In genomic region chr1:41109316-41110263, GRCh38 we compare ENCODE assay signal across 1 cellular context.
TF ChIP-seq lines count a peak whose summit lies in the region.

No MANE protein-coding gene starts in this region.

TF ChIP-seq in K562, 482 proteins besides CTCF, POLR2A, EP300 and RAD21 (continued from another document):
- no peak for TF ChIP-seq ZFP30 (CRISPR knock-in tag; IDR thresholded peaks at IDR 0.05; ENCODE audit: borderline replicate concordance)
- no peak for TF ChIP-seq CBX2 (IDR thresholded peaks at IDR 0.05; ENCODE audit: insufficient read depth, low read length, poor library complexity, severe bottlenecking)
- no peak for TF ChIP-seq PRPF4 (IDR thresholded peaks at IDR 0.05; ENCODE audit: insufficient read depth, low read depth, low read length, poor library complexity, severe bottlenecking)
- TF ChIP-seq ZNF584 (CRISPR knock-in tag; IDR thresholded peaks at IDR 0.05; ENCODE audit: low read depth): no peak
- TF ChIP-seq ZNF347 (CRISPR knock-in tag; IDR thresholded peaks at IDR 0.05; ENCODE audit: low read depth): no peak
- no peak for TF ChIP-seq TCF3 (CRISPR knock-in tag; IDR thresholded peaks at IDR 0.05)
- TF ChIP-seq CHCHD3 (CRISPR knock-in tag; IDR thresholded peaks at IDR 0.05): no peak
- TF ChIP-seq ZNF239 (CRISPR knock-in tag; IDR thresholded peaks at IDR 0.05): no peak
- TF ChIP-seq NR3C1 (CRISPR knock-in tag; IDR thresholded peaks at IDR 0.05): no peak
- no peak for TF ChIP-seq ZNF699 (CRISPR knock-in tag; IDR thresholded peaks at IDR 0.05; ENCODE audit: insufficient replicate concordance)
- no peak for TF ChIP-seq MCM7 (IDR thresholded peaks at IDR 0.05)
- TF ChIP-seq FOXA3 (CRISPR knock-in tag; conservative IDR thresholded peaks at IDR 0.05 in 1 of 2, IDR thresholded peaks at IDR 0.05 in 1 of 2): no peak
- no peak for TF ChIP-seq ZNF431 (CRISPR knock-in tag; IDR thresholded peaks at IDR 0.05)
- no peak for TF ChIP-seq YY1 (IDR thresholded peaks at IDR 0.05; ENCODE audit: borderline replicate concordance in 1 of 3, control insufficient read depth in 1 of 3, extremely low read depth in 1 of 3, insufficient read depth in 3 of 3, insufficient read length in 1 of 3, insufficient replicate concordance in 2 of 3, low read depth in 1 of 3, low read length in 2 of 3)
- 0 out of 2 replicates have a peak, but pooled peaks have one; percentile 31 for TF ChIP-seq HMBOX1 (IDR thresholded peaks at IDR 0.05)
- no peak for TF ChIP-seq XRCC5 (IDR thresholded peaks at IDR 0.05; ENCODE audit: low read depth, low read length)
- TF ChIP-seq ZNF24 (IDR thresholded peaks at IDR 0.05): peak; percentile 8
- TF ChIP-seq ZBTB49 (CRISPR knock-in tag; IDR thresholded peaks at IDR 0.05; ENCODE audit: borderline replicate concordance): no peak
- TF ChIP-seq THRB (CRISPR knock-in tag; conservative IDR thresholded peaks at IDR 0.05): no peak
- 0 out of 2 replicates have a peak, but pooled peaks have one; percentile 20 for TF ChIP-seq GTF2F1 (IDR thresholded peaks at IDR 0.05; ENCODE audit: low read depth, low read length)
- peak; percentile 82 for TF ChIP-seq CEBPG (CRISPR knock-in tag; IDR thresholded peaks at IDR 0.05)
- TF ChIP-seq CEBPG (tag; conservative IDR thresholded peaks at IDR 0.05 in 1 of 2, IDR thresholded peaks at IDR 0.05 in 1 of 2): peak; percentile 65 to 93
- no peak for TF ChIP-seq ZNF146 (CRISPR knock-in tag; IDR thresholded peaks at IDR 0.05; ENCODE audit: unreplicated experiment)
- TF ChIP-seq FOSL1 (tag; conservative IDR thresholded peaks at IDR 0.05): peak; percentile 99
- peak in 1 of 2 experiments; percentile 93; a peak in 2 of 4 replicates for TF ChIP-seq RCOR1 (IDR thresholded peaks at IDR 0.05; ENCODE audit: borderline replicate concordance in 1 of 2, low read depth in 2 of 2, low read length in 2 of 2)
- TF ChIP-seq ZNF134 (CRISPR knock-in tag; conservative IDR thresholded peaks at IDR 0.05): no peak
- TF ChIP-seq TRIM24 (IDR thresholded peaks at IDR 0.05): no peak; a peak in 1 of 4 replicates
- TF ChIP-seq ATF7 (IDR thresholded peaks at IDR 0.05): peak; percentile 61; the same call in 1 of the 2 replicates
- no peak for TF ChIP-seq ATF4 (CRISPR knock-in tag; IDR thresholded peaks at IDR 0.05)
- no peak for TF ChIP-seq GMEB1 (CRISPR knock-in tag; IDR thresholded peaks at IDR 0.05)
- TF ChIP-seq HMG20A (CRISPR knock-in tag; conservative IDR thresholded peaks at IDR 0.05): no peak
- TF ChIP-seq ZNF507 (tag; conservative IDR thresholded peaks at IDR 0.05): no peak
- no peak for TF ChIP-seq TCF7 (IDR thresholded peaks at IDR 0.05; ENCODE audit: borderline replicate concordance)
- no peak for TF ChIP-seq ZNF184 (CRISPR knock-in tag; IDR thresholded peaks at IDR 0.05)
- TF ChIP-seq MYNN (IDR thresholded peaks at IDR 0.05): no peak
- TF ChIP-seq MYNN (CRISPR knock-in tag; IDR thresholded peaks at IDR 0.05): no peak
- TF ChIP-seq CTBP1 (IDR thresholded peaks at IDR 0.05; ENCODE audit: borderline replicate concordance): peak; percentile 97
